27 cellular contexts compared by ENCODE assay signal in the genomic region with DNA sequence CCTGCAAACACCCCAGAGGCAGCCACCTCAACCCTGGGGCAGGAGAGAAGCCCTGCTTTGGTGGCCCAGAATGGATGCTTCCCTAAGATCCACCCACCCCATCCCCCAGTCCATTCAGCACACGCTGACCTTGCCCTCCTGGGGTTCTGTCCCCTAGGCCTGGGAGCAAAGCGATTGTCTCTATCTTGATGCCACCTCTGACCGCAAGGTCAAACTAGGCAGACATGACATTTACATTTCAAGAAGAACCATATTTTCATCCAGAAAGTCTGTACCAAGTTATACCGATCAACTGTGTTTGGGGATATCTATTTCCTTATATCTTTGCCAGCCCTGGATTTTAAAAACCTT. TPM values are rescaled to one million over a fixed set of nuclear protein-coding genes. Genes with fewer than 3 reads are reported as not detected.
"Had no signal": no experiment of that assay in that cellular context is flagged by ENCODE, and none has a peak within 500 bp of the region (broad histone marks: within the 10 kb centered on the region; RNA-seq: fewer than 3 reads in every experiment).

No MANE protein-coding gene starts in this region.

- H3K36me3 ChIP-seq: adrenal gland, colonic mucosa, esophagus muscularis mucosa, gastrocnemius medialis, lower lobe of right lung, neutrophil, pancreas, right atrium auricular region, thyroid gland, WERI-Rb-1 had no signal

- H3K9me3 ChIP-seq: adrenal gland, colonic mucosa, esophagus muscularis mucosa, gastrocnemius medialis, lower lobe of right lung, neutrophil, pancreas, psoas muscle, right atrium auricular region, thyroid gland had no signal

- H3K27ac ChIP-seq: adrenal gland, colonic mucosa, dorsolateral prefrontal cortex, esophagus muscularis mucosa, gastrocnemius medialis, lower lobe of right lung, neutrophil, pancreas, psoas muscle, right atrium auricular region, thyroid gland, WERI-Rb-1 had no signal

- H3K4me1 ChIP-seq: adrenal gland, colonic mucosa, esophagus muscularis mucosa, gastrocnemius medialis, lower lobe of right lung, psoas muscle, right atrium auricular region, thyroid gland had no signal

- FAIRE-seq: astrocyte, pancreas had no signal

- H3K4me3 ChIP-seq: adrenal gland, colonic mucosa, dorsolateral prefrontal cortex, esophagus muscularis mucosa, gastrocnemius medialis, lower lobe of right lung, pancreas, psoas muscle, right atrium auricular region, thyroid gland had no signal

- DNase-seq: activated CD4-positive, alpha-beta T cell treated with anti-CD3 and anti-CD28 coated beads, Interleukin-2, amount 50 U/mL, for 1 hour; activated CD4-positive, CD25-positive, alpha-beta regulatory T cell treated with anti-CD3 and anti-CD28 coated beads, Interleukin-2, amount 50 U/mL, for 72 hours; activated CD8-positive, alpha-beta T cell treated with anti-CD3 and anti-CD28 coated beads, Interleukin-2, amount 10 ng/mL, durations not matched to agents 7 days and 5 days; activated naive CD4-positive, alpha-beta T cell; activated T-cell treated with anti-CD3 and anti-CD28 coated beads, Interleukin-2, amount 50 U/mL, for 24 hours; adrenal gland; colonic mucosa; dorsolateral prefrontal cortex; gastrocnemius medialis; left colon; lower lobe of right lung; naive thymus-derived CD8-positive, alpha-beta T cell; psoas muscle; stimulated activated CD4-positive, alpha-beta T cell treated with anti-CD3 and anti-CD28 coated beads, Interleukin-12 subunit alpha, Interleukin-12 subunit beta, amount 100 ng/mL, for 4 hours; stimulated activated CD4-positive, alpha-beta T cell treated with anti-CD3 and anti-CD28 coated beads, Interleukin-4, amount 100 ng/mL, for 4 hours; stimulated activated naive CD8-positive, alpha-beta T cell treated with anti-CD3 and anti-CD28 coated beads, Interleukin-15, Interleukin-2, amounts not matched to agents 100 U/mL and 50 U/mL, for 24 hours; SW 1271; T-helper 2 cell; thyroid gland; WERI-Rb-1 had no signal

- H3K27me3 ChIP-seq: adrenal gland, colonic mucosa, esophagus muscularis mucosa, gastrocnemius medialis, neutrophil, pancreas, right atrium auricular region, thyroid gland had no signal

RNA-seq across cellular contexts. Expression of a gene that starts 23.0 kb away (rescaled TPM):
- total RNA-seq: activated CD8-positive, alpha-beta T cell treated with anti-CD3 and anti-CD28 coated beads, Interleukin-2, amount 10 ng/mL, durations not matched to agents 7 days and 5 days; activated T-helper 17 cell treated with anti-CD3 and anti-CD28 coated beads, Interleukin-2, amount 50 U/mL, for 72 hours; esophagus muscularis mucosa; naive thymus-derived CD8-positive, alpha-beta T cell; right atrium auricular region; subcutaneous adipose tissue had no signal
- polyA plus RNA-seq: naive thymus-derived CD8-positive, alpha-beta T cell; psoas muscle had no signal
